ENCODE assay signal across 11 cellular contexts in the genomic region with DNA sequence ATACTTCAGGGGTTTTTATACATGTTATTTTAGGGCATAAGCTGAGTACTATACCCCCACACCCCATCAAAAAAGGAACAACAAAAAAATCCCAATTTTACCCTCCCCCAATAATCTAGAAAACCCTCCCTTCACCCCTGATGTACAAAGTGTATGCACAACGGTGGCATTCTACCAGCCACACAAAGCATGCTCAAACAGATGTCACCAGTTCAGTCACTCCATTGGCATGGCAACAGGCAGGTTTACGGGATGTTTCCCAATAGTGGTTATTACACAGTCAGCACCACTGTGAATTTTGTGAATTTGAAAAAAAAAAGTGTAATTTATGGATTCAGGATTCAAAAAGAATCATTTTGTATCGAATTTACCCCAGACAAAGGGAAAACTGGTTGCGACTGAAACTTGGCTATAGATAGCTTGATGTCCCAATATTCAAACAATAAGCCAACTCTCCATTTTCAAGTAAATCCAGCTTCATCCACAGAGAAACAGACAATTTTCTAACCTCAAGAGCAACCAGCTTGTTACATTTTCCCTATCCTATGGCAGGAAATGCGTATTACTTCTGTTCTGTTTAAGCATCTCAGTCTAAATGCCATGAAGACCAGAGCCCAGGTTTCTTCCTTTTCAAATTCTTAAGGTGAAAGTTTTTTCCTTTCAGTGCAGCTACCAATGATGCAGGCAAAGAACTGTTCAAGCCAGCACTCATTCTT. TPM values are rescaled to one million over a fixed set of nuclear protein-coding genes. Genes with fewer than 3 reads are reported as not detected.
DNase-seq lines count a peak whose midpoint lies in the region; ATAC-seq, FAIRE-seq and TF ChIP-seq lines count a peak whose summit lies in the region.
"Had no signal": no experiment of that assay in that cellular context is flagged by ENCODE, and none has a peak within 500 bp of the region (broad histone marks: within the 10 kb centered on the region; RNA-seq: fewer than 3 reads in every experiment).

No MANE protein-coding gene starts in this region.

- H3K18ac ChIP-seq in H1 (ENCODE audit: extremely low read depth, low read length), result no peak overlapping the region

- intact Hi-C loops in CD8-positive, alpha-beta T cell (cut with DNase I, micrococcal nuclease), result loop anchor here in 1 of 2 experiments (5.0 kb wide), 1 partner anchor 58 kb away; no protein-coding TSS in a partner anchor

- no peak overlapping the region for H3K4me3 ChIP-seq in CD8-positive, alpha-beta T cell (ENCODE audit: low read depth, low read length)
- H3K4me3 ChIP-seq in NB4 (ENCODE audit: low read depth, low read length) (no peak overlapping the region), H1 (ENCODE audit: extremely low read depth in 1 of 4, insufficient read depth in 2 of 4, low read depth in 3 of 4, low read length in 4 of 4) (no peak overlapping the region)

- peaks cover 48% of the 10 kb centered on the region for H3K36me3 Mint-ChIP-seq in CD8-positive, alpha-beta T cell
- H3K36me3 Mint-ChIP-seq in neural crest cell (ENCODE audit: low read depth), result peaks cover 15% of the 10 kb centered on the region

- TF ChIP-seq POLR2A in NB4 (IDR thresholded peaks at IDR 0.05; ENCODE audit: extremely low read depth, insufficient read length), result no peak
- TF ChIP-seq POLR2A in H1 (IDR thresholded peaks at IDR 0.05; ENCODE audit: control extremely low read depth in 1 of 2, low read depth in 2 of 2, low read length in 2 of 2), result no peak

- 93% methylated on average over 5 of the region's 5 CpGs; no CpG with 5 or more reads in 1 of the 2 experiments for WGBS in H1 (ENCODE audit: extremely low coverage in 1 of 2, insufficient coverage in 1 of 2, insufficient read length in 1 of 2, insufficient replicate concordance in 2 of 2, low coverage in 1 of 2, low lambda C conversion rate in 2 of 2, missing lambda C conversion rate in 1 of 2), 2 experiments

- H3K9ac ChIP-seq in H1 (replicated peaks in 1 of 4; ENCODE audit: extremely low read depth in 1 of 4, low read depth in 3 of 4, low read length in 3 of 4), result no peak overlapping the region

- H4K8ac ChIP-seq in H1 (ENCODE audit: extremely low read depth, insufficient read depth, low read length), result no peak overlapping the region

- H3K4me1 Mint-ChIP-seq in CD8-positive, alpha-beta T cell (ENCODE audit: low read depth), result peaks cover 13% of the 10 kb centered on the region
- H3K4me1 Mint-ChIP-seq in neural crest cell, result peaks cover 18% of the 10 kb centered on the region

- POLR2A ChIA-PET in CD8-positive, alpha-beta T cell (lab: Charles Lee), result interaction anchor here (0.5 to 1.0 kb wide), 4 partner anchors 15 to 308 kb away, joined by 3 to 5 read pairs (median 3); no protein-coding TSS in a partner anchor
- POLR2A ChIA-PET in H1 (lab: Charles Lee; ENCODE audit: partially characterized antibody), result interaction anchor here (0.6 to 17.3 kb wide), 11 partner anchors 10 to 123 kb away, joined by 3 to 241 read pairs (median 7); a partner anchor contains a TSS

- H2BK120ac ChIP-seq in H1 (replicated peaks; ENCODE audit: low read depth, low read length), result no peak overlapping the region

- no peak overlapping the region for H3K4me3 Mint-ChIP-seq in CD8-positive, alpha-beta T cell
- H3K4me3 Mint-ChIP-seq in neural crest cell, result no peak overlapping the region

- H3K23me2 ChIP-seq in H1 (ENCODE audit: low read depth, low read length), result no peaks in the 10 kb centered on the region

- H3K23ac ChIP-seq in H1 (ENCODE audit: insufficient read length), result no peak overlapping the region

- no peak overlapping the region for H2BK15ac ChIP-seq in H1 (ENCODE audit: low read length)

- TF ChIP-seq CTCF in CD8-positive, alpha-beta T cell (IDR thresholded peaks at IDR 0.05), result no peak
- TF ChIP-seq CTCF in NB4 (IDR thresholded peaks at IDR 0.05; ENCODE audit: low read depth, low read length) (no peak), H1 (IDR thresholded peaks at IDR 0.05; ENCODE audit: control extremely low read depth in 1 of 3, insufficient read depth in 1 of 3, low read depth in 1 of 3, low read length in 3 of 3) (no peak), neural crest cell (conservative IDR thresholded peaks at IDR 0.05) (no peak)

- H3K4me2 ChIP-seq in H1 (ENCODE audit: insufficient read depth in 1 of 2, low read depth in 2 of 2, low read length in 2 of 2), result no peak overlapping the region

- CTCF ChIA-PET in CD8-positive, alpha-beta T cell (lab: Charles Lee), result interaction anchor here (0.7 to 7.9 kb wide), 9 partner anchors 9 to 441 kb away, joined by 3 to 125 read pairs (median 4); a partner anchor contains a TSS
- CTCF ChIA-PET in H1 (lab: Charles Lee; ENCODE audit: partially characterized antibody), result interaction anchor here (0.9 to 16.4 kb wide), 11 partner anchors 9 to 126 kb away, joined by 3 to 856 read pairs (median 10); a partner anchor contains a TSS

- no peak overlapping the region for H3K56ac ChIP-seq in H1 (replicated peaks; ENCODE audit: insufficient read length, low read depth, low read length)

- no peaks in the 10 kb centered on the region for H3K27me3 ChIP-seq in CD8-positive, alpha-beta T cell (ENCODE audit: insufficient read depth, low read length)
- H3K27me3 ChIP-seq in H1 (replicated peaks in 1 of 4; ENCODE audit: control insufficient read depth in 3 of 4, extremely low read depth in 1 of 4, insufficient read depth in 3 of 4, low read length in 3 of 4), result no peaks in the 10 kb centered on the region

- no peak overlapping the region for H2AK5ac ChIP-seq in H1 (ENCODE audit: low read depth, low read length)

- peaks cover 2 to 10% of the 10 kb centered on the region in 2 experiments for H4K20me1 ChIP-seq in H1 (replicated peaks in 1 of 2; ENCODE audit: control insufficient read depth in 1 of 2, insufficient read depth in 2 of 2, low read length in 2 of 2)

- H2AFZ ChIP-seq in H1 (ENCODE audit: low read length), result no peak overlapping the region

- H3K79me2 ChIP-seq in H1 (ENCODE audit: control insufficient read depth in 1 of 2, insufficient read depth in 2 of 2, low read length in 2 of 2), result no peaks in the 10 kb centered on the region

- no peak overlapping the region for H2BK20ac ChIP-seq in H1 (ENCODE audit: low read length)

- no peak overlapping the region for H2BK12ac ChIP-seq in H1 (ENCODE audit: low read depth, low read length)

- TF ChIP-seq EP300 in H1 (IDR thresholded peaks at IDR 0.05; ENCODE audit: borderline replicate concordance in 1 of 2, low read depth in 2 of 2, low read length in 2 of 2), result no peak

- no peak for TF ChIP-seq RAD21 in H1 (IDR thresholded peaks at IDR 0.05 in 1 of 2, conservative IDR thresholded peaks at IDR 0.05 in 1 of 2; ENCODE audit: low read depth in 2 of 2, low read length in 2 of 2)

- H3K4ac ChIP-seq in H1 (replicated peaks; ENCODE audit: insufficient read length, low read depth, low read length), result no peak overlapping the region

- no peak overlapping the region for H3K27ac ChIP-seq in CD8-positive, alpha-beta T cell (ENCODE audit: low read depth, low read length)
- H3K27ac ChIP-seq in H1 (ENCODE audit: low read depth, low read length), result no peak overlapping the region

- H4K91ac ChIP-seq in H1 (replicated peaks; ENCODE audit: insufficient read length, low read length), result no peak overlapping the region

- H3K79me1 ChIP-seq in H1 (ENCODE audit: low read depth, low read length), result no peaks in the 10 kb centered on the region

- H2BK5ac ChIP-seq in H1 (ENCODE audit: low read depth, low read length), result no peak overlapping the region

- no peaks in the 10 kb centered on the region for H3K9me3 ChIP-seq in CD8-positive, alpha-beta T cell (ENCODE audit: low read length)
- no peaks in the 10 kb centered on the region for H3K9me3 ChIP-seq in H1 (ENCODE audit: insufficient read depth in 2 of 2, low read depth in 1 of 2, low read length in 1 of 2)

- H3K27me3 Mint-ChIP-seq in CD8-positive, alpha-beta T cell (ENCODE audit: low read depth), result no peaks in the 10 kb centered on the region
- no peaks in the 10 kb centered on the region for H3K27me3 Mint-ChIP-seq in neural crest cell (ENCODE audit: low read depth)

- H3K27ac Mint-ChIP-seq in CD8-positive, alpha-beta T cell, result peak overlapping the region; percentile 19
- H3K27ac Mint-ChIP-seq in neural crest cell (ENCODE audit: unreplicated experiment), result peak overlapping the region; percentile 24

- no peaks in the 10 kb centered on the region for H3K9me3 Mint-ChIP-seq in CD8-positive, alpha-beta T cell
- no peaks in the 10 kb centered on the region for H3K9me3 Mint-ChIP-seq in neural crest cell

- DNase-seq in CD8-positive, alpha-beta T cell, result no peak
- peak; percentile 66 for DNase-seq in NB4 (ENCODE audit: low read depth)
- DNase-seq in H1 (ENCODE audit: low read depth in 1 of 2, low spot score in 2 of 2), result no peak
- no peak for DNase-seq in neural crest cell (ENCODE audit: low read depth, low spot score)
- no peak for DNase-seq in GOT3 (lab: John Stamatoyannopoulos, UW)
- DNase-seq in D341Med (ENCODE audit: low spot score), result no peak
- DNase-seq: foreskin melanocyte; NCI-H345; stimulated activated CD4-positive, alpha-beta T cell treated with anti-CD3 and anti-CD28 coated beads, Interleukin-2, amount 100 ng/mL, for 48 hours had no signal

- no peaks in the 10 kb centered on the region for H3K4me1 ChIP-seq in CD8-positive, alpha-beta T cell (ENCODE audit: insufficient read depth, low read length)
- H3K4me1 ChIP-seq in H1 (replicated peaks in 1 of 4; ENCODE audit: control insufficient read depth in 3 of 4, insufficient read depth in 4 of 4, low read length in 3 of 4), result peaks cover 0 to 3% (median 1%) of the 10 kb centered on the region in 4 experiments; a peak in 3 of 7 replicates

- ATAC-seq in CD8-positive, alpha-beta T cell, result no peak
- ATAC-seq in GM21529 (IDR thresholded peaks at IDR 0.05; ENCODE audit: unreplicated experiment) (no peak), HG03159 (IDR thresholded peaks at IDR 0.05; ENCODE audit: unreplicated experiment) (no peak)

- H3K36me3 ChIP-seq in CD8-positive, alpha-beta T cell (ENCODE audit: insufficient read depth, low read length), result peaks cover 22% of the 10 kb centered on the region
- peaks cover 9 to 43% (median 36%) of the 10 kb centered on the region in 4 experiments for H3K36me3 ChIP-seq in H1 (ENCODE audit: control insufficient read depth in 2 of 4, insufficient read depth in 4 of 4, low read length in 3 of 4)

- no peak for FAIRE-seq in H1 (lab: Jason Lieb, UNC)

- H4K5ac ChIP-seq in H1 (ENCODE audit: insufficient read length, low read depth, low read length), result no peak overlapping the region

- H3K14ac ChIP-seq in H1 (ENCODE audit: insufficient read length), result no peak overlapping the region

RNA-seq across cellular contexts. Expression of a gene that starts 34.0 kb away (rescaled TPM):
- under 1 TPM in 1 of 2 experiments, not detected in 1; 0.16 TPM for total RNA-seq in CD8-positive, alpha-beta T cell
- total RNA-seq in H1 (2021; fragmentation: NEBNext Ultra II Directional; extraction: Animal tissue kit (Norgen Biotek cat#: 25700)), result 12.5 and 13.0 TPM in 2 replicates
- polyA plus RNA-seq in H1 (2011; rRNA removed), result 14.3 and 19.7 TPM in 2 replicates
- 17.4 TPM for polyA plus RNA-seq in H1 (2011; cell fraction: cytosol; rRNA removed)
- 38.5 TPM for polyA plus RNA-seq in H1 (2011; cell fraction: nucleus; rRNA removed)
- 8.3 to 13.3 TPM (median 12.8 TPM) in 4 replicates for polyA plus RNA-seq in H1 (2012, experiment 1 of 2)
- 12.2 TPM for polyA plus RNA-seq in H1 (2012, experiment 2 of 2)
- 12.9 TPM for polyA plus RNA-seq in H1 (2013, experiment 1 of 2)
- 13.1 TPM for polyA plus RNA-seq in H1 (2013, experiment 2 of 2)
- 9.2 and 9.9 TPM in 2 replicates for polyA minus RNA-seq in H1 (2011; rRNA and poly(A)+ RNA removed)
- polyA minus RNA-seq in H1 (2011; cell fraction: cytosol; rRNA and poly(A)+ RNA removed), result 7.6 TPM
- polyA minus RNA-seq in H1 (2011; cell fraction: nucleus; rRNA and poly(A)+ RNA removed), result 12.6 TPM
- total RNA-seq in neural crest cell, result 13.1 and 14.0 TPM in 2 replicates

RNA-seq across cellular contexts. Expression of a gene that starts 35.6 kb away (rescaled TPM):
- 10 to 100 TPM; 70.5 to 95.3 TPM for total RNA-seq in CD8-positive, alpha-beta T cell
- 461 and 492 TPM in 2 replicates for total RNA-seq in H1 (2021; fragmentation: NEBNext Ultra II Directional; extraction: Animal tissue kit (Norgen Biotek cat#: 25700))
- 76.7 and 126 TPM in 2 replicates for polyA plus RNA-seq in H1 (2011; rRNA removed)
- polyA plus RNA-seq in H1 (2011; cell fraction: cytosol; rRNA removed), result 127 TPM
- polyA plus RNA-seq in H1 (2011; cell fraction: nucleus; rRNA removed), result 25.0 TPM
- polyA plus RNA-seq in H1 (2012, experiment 1 of 2), result 126 to 194 TPM (median 138 TPM) in 4 replicates
- 86.0 TPM for polyA plus RNA-seq in H1 (2012, experiment 2 of 2)
- polyA plus RNA-seq in H1 (2013, experiment 1 of 2), result 304 TPM
- 309 TPM for polyA plus RNA-seq in H1 (2013, experiment 2 of 2)
- polyA minus RNA-seq in H1 (2011; rRNA and poly(A)+ RNA removed), result 251 and 290 TPM in 2 replicates
- polyA minus RNA-seq in H1 (2011; cell fraction: cytosol; rRNA and poly(A)+ RNA removed), result 140 TPM
- polyA minus RNA-seq in H1 (2011; cell fraction: nucleus; rRNA and poly(A)+ RNA removed), result 97.7 TPM
- total RNA-seq in neural crest cell, result 440 and 491 TPM in 2 replicates

Comparison
In these comparisons a context has a peak if more than half of its experiments do, and no peak if none do; other contexts are left out.
1. RNA of a gene that starts 34.0 kb away (total RNA-seq): 13.1 to 14.0 TPM in neural crest cell and 12.5 to 13.0 TPM in H1; 0.16 TPM in CD8-positive, alpha-beta T cell; every median in the first group is over 10 times any median in the second.